Comparison of ENCODE assay signal across 13 cellular contexts in the genomic region with DNA sequence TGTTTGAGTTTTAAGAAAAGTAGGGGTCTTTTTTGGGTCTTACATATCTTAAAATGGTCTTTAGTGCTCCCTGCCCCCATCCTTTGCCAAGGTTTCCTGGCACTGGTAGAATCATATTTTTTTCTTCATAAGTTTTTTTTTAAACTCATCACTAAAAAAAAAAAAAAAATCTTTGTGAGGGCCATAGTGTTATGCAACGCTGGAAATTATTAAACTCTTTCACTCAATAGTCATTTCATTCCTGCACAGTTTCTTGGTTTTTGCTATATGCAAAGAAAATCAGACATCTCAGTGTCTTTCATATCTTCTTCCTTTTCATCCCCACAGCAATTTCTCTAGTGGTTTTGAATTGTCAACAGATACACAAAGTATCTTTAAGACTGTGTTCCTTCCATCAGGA.
DNase-seq lines count a peak whose midpoint lies in the region; ATAC-seq and TF ChIP-seq lines count a peak whose summit lies in the region.
"Had no signal": no experiment of that assay in that cellular context is flagged by ENCODE, and none has a peak within 500 bp of the region (broad histone marks: within the 10 kb centered on the region; RNA-seq: fewer than 3 reads in every experiment).

No MANE protein-coding gene starts in this region.

- ATAC-seq in GM18508 (IDR thresholded peaks at IDR 0.05; ENCODE audit: insufficient read depth, unreplicated experiment) (peak; percentile 29), GM21367 (IDR thresholded peaks at IDR 0.05; ENCODE audit: unreplicated experiment) (peak; percentile 26), HG02938 (IDR thresholded peaks at IDR 0.05; ENCODE audit: unreplicated experiment) (peak; percentile 25), HG03565 (IDR thresholded peaks at IDR 0.05; ENCODE audit: unreplicated experiment) (peak; percentile 23)

- H3K27me3 ChIP-seq in brain microvascular endothelial cell (replicated peaks), result no peaks in the 10 kb centered on the region

- H3K27me3 Mint-ChIP-seq in endothelial cell (ENCODE audit: unreplicated experiment), result no peaks in the 10 kb centered on the region

- in situ Hi-C loops in brain microvascular endothelial cell (cut with HindIII; ENCODE audit: low pct_ligation_motif_present, low sequenced_read_pairs), result no loop called here

- H3K36me3 ChIP-seq in brain microvascular endothelial cell (replicated peaks), result no peaks in the 10 kb centered on the region

- H3K9me3 Mint-ChIP-seq in endothelial cell (ENCODE audit: unreplicated experiment), result no peaks in the 10 kb centered on the region

- no peaks in the 10 kb centered on the region for H3K36me3 Mint-ChIP-seq in endothelial cell (ENCODE audit: low read depth, unreplicated experiment)

- no peak overlapping the region for H3K27ac ChIP-seq in brain microvascular endothelial cell

- DNase-seq in amygdala (lab: John Stamatoyannopoulos, UW) (no peak), endothelial cell (ENCODE audit: low spot score) (no peak), brain microvascular endothelial cell (no peak), NCI-H2107 treated with DMSO at 0.1 percent for 48 hours (lab: John Stamatoyannopoulos, UW; ENCODE audit: unreplicated experiment) (no peak)
- DNase-seq: Calu3; erythroblast; Kasumi-1; NCI-H2029; stimulated activated CD4-positive, alpha-beta T cell treated with anti-CD3 and anti-CD28 coated beads, Interleukin-2, amount 100 ng/mL, for 24 hours had no signal

- no peak overlapping the region for H3K4me3 Mint-ChIP-seq in endothelial cell (ENCODE audit: unreplicated experiment)

- no peak overlapping the region for H3K27ac Mint-ChIP-seq in endothelial cell (ENCODE audit: unreplicated experiment)

- no peak overlapping the region for H3K4me3 ChIP-seq in brain microvascular endothelial cell (ENCODE audit: low read depth, low read length)

- no peaks in the 10 kb centered on the region for H3K4me1 Mint-ChIP-seq in endothelial cell (ENCODE audit: unreplicated experiment)

- no peak for TF ChIP-seq CTCF in endothelial cell (IDR thresholded peaks at IDR 0.05; ENCODE audit: unreplicated experiment)
- TF ChIP-seq CTCF in brain microvascular endothelial cell (IDR thresholded peaks at IDR 0.05; ENCODE audit: low read depth, low read length, missing control alignments), result no peak
